In the genomic region with DNA sequence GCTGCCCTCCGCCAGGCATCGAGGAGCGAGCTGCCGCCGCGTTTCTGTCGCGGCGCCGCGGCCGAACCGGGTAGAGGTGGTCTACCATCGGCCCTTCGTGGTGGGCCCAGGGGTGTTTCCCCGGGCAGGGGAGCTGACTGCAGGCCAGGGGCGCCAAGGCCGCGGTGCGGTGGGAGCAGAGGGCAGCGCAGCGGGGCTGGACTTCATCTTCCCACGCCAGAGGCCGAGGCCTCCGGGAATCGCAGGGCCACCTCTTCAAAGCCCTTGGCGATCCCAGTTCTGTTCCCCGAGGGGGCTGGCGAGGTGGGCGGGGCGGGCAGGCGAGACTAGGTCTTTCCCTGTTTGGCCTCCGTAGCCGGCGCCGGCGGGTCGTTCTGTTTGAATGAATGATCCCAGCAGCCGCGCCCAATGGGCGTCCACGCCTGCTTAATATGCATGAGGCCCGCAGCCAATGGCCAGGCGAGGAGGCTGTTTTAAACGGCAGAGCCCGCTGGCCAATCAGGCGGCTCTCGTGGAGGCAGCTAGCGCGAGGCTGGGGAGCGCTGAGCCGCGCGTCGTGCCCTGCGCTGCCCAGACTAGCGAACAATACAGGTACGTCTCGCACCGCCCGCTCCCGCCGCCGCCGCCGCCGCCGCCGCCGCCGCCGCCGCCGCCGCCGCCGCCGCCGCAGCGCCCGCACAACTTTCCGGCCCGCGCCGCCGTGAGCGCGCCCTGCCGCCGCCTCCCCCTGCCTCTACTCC, we compare ENCODE assay signal across 8 cellular contexts. TPM values are rescaled to one million over a fixed set of nuclear protein-coding genes. Genes with fewer than 3 reads are reported as not detected.
A peak's percentile ranks its signal among the peaks of the same experiment; 100 is the strongest.
DNase-seq lines count a peak whose midpoint lies in the region; ATAC-seq and TF ChIP-seq lines count a peak whose summit lies in the region.

A gene (plus strand): TSS at position 550 of the 740 bp plus-strand sequence. CDS start 2,265 bp downstream, outside the sequence.

- no peak within 1 kb of the TSS for H4K5ac ChIP-seq in IMR-90 (ENCODE audit: low read depth, low read length)

- H4K91ac ChIP-seq in IMR-90 (ENCODE audit: insufficient read depth, low read depth, low read length) = no peak within 1 kb of the TSS

- H2AK9ac ChIP-seq in IMR-90 (replicated peaks; ENCODE audit: low read depth, low read length, poor library complexity) = no peak within 1 kb of the TSS

- no peak for TF ChIP-seq CTCF in IMR-90 (conservative IDR thresholded peaks at IDR 0.05; ENCODE audit: low read depth, low read length)

- dilution Hi-C loops in IMR-90 (cut with HindIII; ENCODE audit: low sequenced_read_pairs, unreplicated experiment) = no loop called here

- peak within 1 kb of the TSS; percentile 15; the same call in 1 of the 2 replicates for H3K9ac ChIP-seq in IMR-90 (ENCODE audit: low read depth, low read length)

- H3K23ac ChIP-seq in IMR-90 (ENCODE audit: low read depth, low read length) = no peak within 1 kb of the TSS

- no peak within 1 kb of the TSS for H3K56ac ChIP-seq in IMR-90 (ENCODE audit: extremely low read depth, insufficient read depth, low read length)

- no peak within 1 kb of the TSS for H2AK5ac ChIP-seq in IMR-90 (ENCODE audit: low read depth, low read length)

- no peak within 1 kb of the TSS for H4K8ac ChIP-seq in IMR-90 (ENCODE audit: low read depth in 2 of 2, low read length in 2 of 2)

- H3K27me3 ChIP-seq in IMR-90 (ENCODE audit: control insufficient read depth, insufficient read depth, low read length) (no peaks in the 10 kb centered on the region), muscle layer of duodenum (ENCODE audit: low read depth, low read length) (no peaks in the 10 kb centered on the region)

- no peak for TF ChIP-seq RAD21 in IMR-90 (IDR thresholded peaks at IDR 0.05; ENCODE audit: low read length)

- peak within 1 kb of the TSS; percentile 74 for H3K4me2 ChIP-seq in IMR-90 (ENCODE audit: low read depth, low read length)

- no peaks in the 10 kb centered on the region for H3K9me1 ChIP-seq in IMR-90 (ENCODE audit: insufficient read depth, low read length)

- no peak within 1 kb of the TSS for H3K18ac ChIP-seq in IMR-90 (ENCODE audit: low read depth, low read length)

- H3K36me3 ChIP-seq in IMR-90 (ENCODE audit: control insufficient read depth, insufficient read depth, low read length) (peaks cover 4% of the 10 kb centered on the region), muscle layer of duodenum (ENCODE audit: control insufficient read depth in 1 of 2, insufficient read depth in 2 of 2, low read length in 2 of 2) (no peaks in the 10 kb centered on the region)

- H3K4ac ChIP-seq in IMR-90 (ENCODE audit: low read depth, low read length) = no peak within 1 kb of the TSS

- no peak within 1 kb of the TSS for H2BK15ac ChIP-seq in IMR-90 (ENCODE audit: low read depth, low read length)

- H3K9me3 ChIP-seq in IMR-90 (ENCODE audit: control insufficient read depth, insufficient read depth, low read length) (no peaks in the 10 kb centered on the region), muscle layer of duodenum (ENCODE audit: control insufficient read depth in 1 of 2, low read length in 2 of 2) (no peaks in the 10 kb centered on the region)

- CTCF ChIA-PET in IMR-90 (lab: Yijun Ruan, JAX) = no interaction called here

- peak; percentile 97 for DNase-seq in DMS153 (lab: John Stamatoyannopoulos, UW)
- DNase-seq in IMR-90 = peak; percentile 86
- peak; percentile 2 for DNase-seq in OCI-M2 (lab: John Stamatoyannopoulos, UW; ENCODE audit: unreplicated experiment)
- DNase-seq in activated T-cell treated with anti-CD3 and anti-CD28 coated beads for 4 hours = peak; percentile 52
- peak; percentile 45 for DNase-seq in stimulated activated CD8-positive, alpha-beta memory T cell treated with anti-CD3 and anti-CD28 coated beads, Interleukin-7, amount 100 ng/mL, for 24 hours (ENCODE audit: low read depth)

- no peak within 1 kb of the TSS for H2BK5ac ChIP-seq in IMR-90 (ENCODE audit: low read depth, low read length, poor library complexity, severe bottlenecking)

- H3K4me1 ChIP-seq in IMR-90 (ENCODE audit: control insufficient read depth, insufficient read depth, low read length) = no peaks in the 10 kb centered on the region
- H3K4me1 ChIP-seq in muscle layer of duodenum (ENCODE audit: control insufficient read depth in 1 of 2, insufficient read depth in 2 of 2, low read length in 2 of 2) = no peaks in the 10 kb centered on the region

- no peak within 1 kb of the TSS for H2BK20ac ChIP-seq in IMR-90 (ENCODE audit: low read depth, low read length)

- ATAC-seq in GM21529 (IDR thresholded peaks at IDR 0.05; ENCODE audit: unreplicated experiment) (peak; percentile 96), IMR-90 (ENCODE audit: low read depth) (peak; percentile 97), esophagus mucosa (peak; percentile 99)

- peak within 1 kb of the TSS; percentile 58 for H3K4me3 ChIP-seq in IMR-90 (ENCODE audit: insufficient read depth, low read depth, low read length)
- peak within 1 kb of the TSS; percentile 56 to 68 for H3K4me3 ChIP-seq in muscle layer of duodenum (ENCODE audit: low read depth in 1 of 2, low read length in 2 of 2)

- peak within 1 kb of the TSS; percentile 91 for H2AFZ ChIP-seq in IMR-90 (replicated peaks; ENCODE audit: low read length, poor library complexity)

- H3K79me1 ChIP-seq in IMR-90 (ENCODE audit: low read depth in 1 of 2, low read length in 2 of 2) = peaks cover 0 to 5% of the 10 kb centered on the region in 2 experiments; a peak in 2 of 4 replicates

- in situ Hi-C loops in IMR-90 (cut with MboI; ENCODE audit: low sequenced_read_pairs) = loop anchor here (10.0 kb wide), 2 partner anchors 88 to 208 kb away; a partner anchor contains a TSS

- no peaks in the 10 kb centered on the region for H4K20me1 ChIP-seq in IMR-90 (ENCODE audit: insufficient read depth, low read length)

- BruUV-seq in IMR-90 (replicated peaks; lab: Mats Ljungman, UMichigan) = no TSS peak

- H3K14ac ChIP-seq in IMR-90 (replicated peaks; ENCODE audit: low read depth, low read length) = no peak within 1 kb of the TSS

- intact Hi-C loops in IMR-90 (cut with micrococcal nuclease) = loop anchor here (1.0 to 10.0 kb wide), 3 partner anchors 84 to 1048 kb away; a partner anchor contains a TSS

- POLR2A ChIA-PET in IMR-90 (lab: Charles Lee; ENCODE audit: unreplicated experiment) = no interaction called here

- TF ChIP-seq POLR2A in IMR-90 (IDR thresholded peaks at IDR 0.05; ENCODE audit: low read depth, low read length) = no peak

- WGBS in IMR-90 (ENCODE audit: extremely low coverage in 2 of 2, insufficient read length in 1 of 2), 2 experiments = 33% methylated on average over 30 of the region's 90 CpGs; no CpG with 5 or more reads in 1 of the 2 experiments

- peak within 1 kb of the TSS; percentile 41; the same call in 1 of the 2 replicates for H3K27ac ChIP-seq in IMR-90 (ENCODE audit: insufficient read depth, low read length)
- H3K27ac ChIP-seq in muscle layer of duodenum (ENCODE audit: low read length) = no peak within 1 kb of the TSS

- H2BK120ac ChIP-seq in IMR-90 (ENCODE audit: low read depth, low read length) = no peak within 1 kb of the TSS

TF ChIP-seq in IMR-90, 13 proteins besides CTCF, POLR2A, EP300 and RAD21:
- TF ChIP-seq BHLHE40 (IDR thresholded peaks at IDR 0.05; ENCODE audit: low read depth, low read length) (no peak), SMC3 (IDR thresholded peaks at IDR 0.05; ENCODE audit: low read depth, low read length) (no peak), MXI1 (IDR thresholded peaks at IDR 0.05; ENCODE audit: borderline replicate concordance, low read depth, low read length) (no peak), NFE2L2 (IDR thresholded peaks at IDR 0.05; ENCODE audit: low read depth, low read length) (no peak), RCOR1 (IDR thresholded peaks at IDR 0.05; ENCODE audit: insufficient replicate concordance, low read length) (no peak), FOS (IDR thresholded peaks at IDR 0.05; ENCODE audit: low read depth, low read length) (no peak)

RNA-seq across cellular contexts. Expression of the gene that starts here (rescaled TPM):
- total RNA-seq in IMR-90 (2012; rRNA removed) (14.7 and 23.3 TPM in 2 replicates), esophagus mucosa (27.3 TPM)
- 15.7 and 21.3 TPM in 2 replicates for polyA plus RNA-seq in IMR-90 (2012; rRNA removed)
- polyA plus RNA-seq in IMR-90 (2012; cell fraction: cytosol; rRNA removed) = 1.4 and 10.6 TPM in 2 replicates
- 0.51 and 4.2 TPM in 2 replicates for polyA plus RNA-seq in IMR-90 (2012; cell fraction: nucleus; rRNA removed; ENCODE audit: low replicate concordance)

Comparison
In these comparisons a context has a peak if more than half of its experiments do, and no peak if none do; other contexts are left out.
1. DNase-seq: peak in every context shown above with its lines; median percentile 97 in DMS153; 86 in IMR-90; 52 in activated T-cell treated with anti-CD3 and anti-CD28 coated beads for 4 hours; 45 in stimulated activated CD8-positive, alpha-beta memory T cell treated with anti-CD3 and anti-CD28 coated beads, Interleukin-7, amount 100 ng/mL, for 24 hours; 2 in OCI-M2.